In the genomic region with DNA sequence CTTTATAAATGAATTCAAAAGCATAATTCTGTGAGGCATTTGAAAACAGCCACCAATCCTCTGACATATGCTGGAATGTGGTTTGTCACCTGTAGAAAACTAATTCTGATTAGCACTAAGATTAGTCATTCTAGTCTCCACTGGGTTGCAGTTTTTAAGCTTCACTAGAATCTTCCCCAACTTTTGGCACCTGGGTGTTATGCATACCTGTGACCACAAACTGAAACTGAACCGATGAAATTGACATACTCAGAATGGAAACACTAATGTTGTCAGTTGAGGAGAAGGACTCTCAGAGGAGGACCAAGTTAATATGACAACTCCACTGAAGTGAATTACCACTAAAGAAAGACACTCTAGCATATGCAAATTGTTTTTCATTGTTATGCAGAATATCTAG, we compare ENCODE assay signal across 20 cellular contexts.
A peak's percentile ranks its signal among the peaks of the same experiment; 100 is the strongest.
DNase-seq lines count a peak whose midpoint lies in the region; ATAC-seq, FAIRE-seq and TF ChIP-seq lines count a peak whose summit lies in the region.
"Had no signal": no experiment of that assay in that cellular context is flagged by ENCODE, and none has a peak within 500 bp of the region (broad histone marks: within the 10 kb centered on the region; RNA-seq: fewer than 3 reads in every experiment).

No MANE protein-coding gene starts in this region.

- no peaks in the 10 kb centered on the region for H3K27me3 Mint-ChIP-seq in MCF 10A (ENCODE audit: insufficient read depth, unreplicated experiment)

- TF ChIP-seq POLR2A in breast epithelium (IDR thresholded peaks at IDR 0.05) (no peak), testis (IDR thresholded peaks at IDR 0.05) (no peak)

- WGBS in testis, 2 donors: 56 to 60% methylated on average over 1 of the region's 1 CpG

- in situ Hi-C loops in HAP-1 (cut with MboI; ENCODE audit: low sequenced_read_pairs): no loop called here

- H3K4me1 ChIP-seq in breast epithelium (no peaks in the 10 kb centered on the region), testis (no peaks in the 10 kb centered on the region), HAP-1 (no peaks in the 10 kb centered on the region)
- H3K4me1 ChIP-seq: prostate gland, SJSA1 had no signal

- no TSS peak for BruUV-seq in MCF 10A (replicated peaks; lab: Mats Ljungman, UMichigan)

- no peak overlapping the region for H3K27ac Mint-ChIP-seq in MCF 10A (ENCODE audit: low read depth, unreplicated experiment)
- H3K27ac Mint-ChIP-seq: CD8-positive, alpha-beta T cell; natural killer cell had no signal

- H3K36me3 Mint-ChIP-seq in MCF 10A (ENCODE audit: insufficient read depth, unreplicated experiment): no peaks in the 10 kb centered on the region
- H3K36me3 Mint-ChIP-seq: CD8-positive, alpha-beta T cell; natural killer cell had no signal

- TF ChIP-seq CTCF in MCF 10A (IDR thresholded peaks at IDR 0.05; ENCODE audit: unreplicated experiment) (no peak), breast epithelium (IDR thresholded peaks at IDR 0.05) (no peak), testis (IDR thresholded peaks at IDR 0.05) (no peak), D721Med (IDR thresholded peaks at IDR 0.05; ENCODE audit: insufficient read depth, missing control alignments) (no peak)

- H3K4me1 Mint-ChIP-seq in MCF 10A (ENCODE audit: insufficient read depth, unreplicated experiment): peaks cover 8% of the 10 kb centered on the region
- H3K4me1 Mint-ChIP-seq: natural killer cell had no signal

- H3K4me3 ChIP-seq in breast epithelium (no peak overlapping the region), testis (no peak overlapping the region), HAP-1 (no peak overlapping the region)
- H3K4me3 ChIP-seq: lung, prostate gland, SJSA1 had no signal

- H3K27me3 ChIP-seq in breast epithelium (no peaks in the 10 kb centered on the region), testis (no peaks in the 10 kb centered on the region), HAP-1 (ENCODE audit: low read depth) (no peaks in the 10 kb centered on the region)
- H3K27me3 ChIP-seq: SJSA1 had no signal

- POLR2A ChIA-PET in MCF 10A (lab: Yijun Ruan, JAX): no interaction called here

- H3K36me3 ChIP-seq in breast epithelium (no peaks in the 10 kb centered on the region), testis (ENCODE audit: low read depth, missing control alignments) (no peaks in the 10 kb centered on the region), HAP-1 (replicated peaks) (no peaks in the 10 kb centered on the region)
- H3K36me3 ChIP-seq: prostate gland, SJSA1 had no signal

- H3K27ac ChIP-seq in breast epithelium (no peak overlapping the region), testis (no peak overlapping the region)
- H3K27ac ChIP-seq: prostate gland, SJSA1 had no signal

- ATAC-seq in HG02759 (IDR thresholded peaks at IDR 0.05; ENCODE audit: unreplicated experiment) (peak; percentile 49), HG03558 (IDR thresholded peaks at IDR 0.05; ENCODE audit: extremely low read depth, unreplicated experiment) (peak; percentile 98)
- ATAC-seq: CD8-positive, alpha-beta T cell; natural killer cell had no signal

- H3K9me3 ChIP-seq in breast epithelium: no peaks in the 10 kb centered on the region
- no peaks in the 10 kb centered on the region for H3K9me3 ChIP-seq in testis
- H3K9me3 ChIP-seq in HAP-1: no peaks in the 10 kb centered on the region
- H3K9me3 ChIP-seq: prostate gland, SJSA1 had no signal

- no peak overlapping the region for H3K4me3 Mint-ChIP-seq in MCF 10A (ENCODE audit: unreplicated experiment)
- H3K4me3 Mint-ChIP-seq: CD8-positive, alpha-beta T cell; natural killer cell had no signal

- no peak for FAIRE-seq in D721Med (lab: Jason Lieb, UNC)
- FAIRE-seq: endometrium, GM12892 had no signal

- DNase-seq in MCF 10A (ENCODE audit: unreplicated experiment): peak; percentile 21
- no peak for DNase-seq in breast epithelium (ENCODE audit: low spot score in 2 of 2)
- DNase-seq in testis: no peak
- DNase-seq in HAP-1 (ENCODE audit: low spot score in 2 of 2): no peak
- DNase-seq in activated CD8-positive, alpha-beta memory T cell treated with anti-CD3 and anti-CD28 coated beads, Interleukin-2, amount 50 U/mL, for 48 hours: no peak
- DNase-seq in D721Med (ENCODE audit: insufficient read length, low spot score): no peak
- DNase-seq: activated CD4-positive, alpha-beta T cell treated with anti-CD3 and anti-CD28 coated beads for 4 hours; activated T-cell treated with anti-CD3 and anti-CD28 coated beads, Interleukin-2, amount 50 U/mL, for 1 hour; CD8-positive, alpha-beta T cell; EL; foreskin melanocyte; natural killer cell; NCI-H226 had no signal

- intact Hi-C loops in MCF 10A (cut with micrococcal nuclease) (no loop called here), breast epithelium (cut with DNase I; ENCODE audit: low total_unique reads) (no loop called here), testis (cut with DNase I; ENCODE audit: low total_unique reads) (no loop called here)

- H3K9me3 Mint-ChIP-seq in MCF 10A (ENCODE audit: unreplicated experiment): no peaks in the 10 kb centered on the region
- H3K9me3 Mint-ChIP-seq: CD8-positive, alpha-beta T cell had no signal

- CTCF ChIA-PET in MCF 10A (lab: Yijun Ruan, JAX): no interaction called here
